25 cellular contexts compared by ENCODE assay signal in the genomic region with DNA sequence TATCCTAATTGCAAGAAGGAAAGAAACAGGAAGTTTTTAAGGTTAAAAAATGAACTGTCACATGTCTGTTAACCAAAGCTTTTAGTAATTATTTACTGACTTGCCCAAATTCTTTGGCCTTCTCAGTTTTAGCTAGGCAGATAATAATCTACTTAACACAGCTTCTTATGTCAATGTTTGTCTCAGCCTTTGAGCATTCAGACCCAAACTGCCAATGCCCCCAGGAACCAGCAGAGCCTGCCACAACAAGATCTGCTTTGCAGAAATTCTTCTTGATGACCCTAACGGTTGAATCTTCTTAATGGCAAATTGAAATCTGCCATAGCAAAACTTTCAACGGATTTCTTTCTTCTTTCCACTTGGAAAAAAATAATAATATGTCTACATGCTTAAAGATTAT.
"Had no signal": no experiment of that assay in that cellular context is flagged by ENCODE, and none has a peak within 500 bp of the region (broad histone marks: within the 10 kb centered on the region; RNA-seq: fewer than 3 reads in every experiment).

No MANE protein-coding gene starts in this region.

- H3K36me3 ChIP-seq: left ventricle myocardium inferior, pancreas, right atrium auricular region, right lobe of liver, tibial nerve, uterus had no signal

- H3K27ac ChIP-seq: left ventricle myocardium inferior, pancreas, psoas muscle, right atrium auricular region, right lobe of liver, tibial nerve, uterus had no signal

- H3K4me3 ChIP-seq: left ventricle myocardium inferior, lung, mucosa of descending colon, pancreas, psoas muscle, right atrium auricular region, right lobe of liver, smooth muscle cell, tibial nerve, uterus had no signal

- H3K27me3 ChIP-seq: pancreas, right atrium auricular region, right lobe of liver, tibial nerve, uterus had no signal

- H3K4me1 ChIP-seq: pancreas, psoas muscle, right atrium auricular region, right lobe of liver, tibial nerve, uterus had no signal

- DNase-seq: hypothalamus; immature natural killer cell; left ventricle myocardium inferior; mesendoderm; midbrain; mucosa of descending colon; naive thymus-derived CD4-positive, alpha-beta T cell; nucleus accumbens; pancreas; psoas muscle; right lobe of liver; stimulated activated CD4-positive, alpha-beta T cell treated with anti-CD3 and anti-CD28 coated beads, Interleukin-1b, Interleukin-23, amount 100 ng/mL, for 48 hours; stimulated activated CD4-positive, alpha-beta T cell treated with anti-CD3 and anti-CD28 coated beads, Interleukin-2, amount 100 ng/mL, for 48 hours; stimulated activated CD4-positive, alpha-beta T cell treated with anti-CD3 and anti-CD28 coated beads, Interleukin-4, amount 100 ng/mL, for 4 hours; stimulated activated CD8-positive, alpha-beta memory T cell treated with anti-CD3 and anti-CD28 coated beads, Interleukin-4, amount 100 ng/mL, for 48 hours; stimulated activated naive CD4-positive, alpha-beta T cell treated with Interleukin-2 at 50 U/mL for 16 hours; stimulated activated naive CD8-positive, alpha-beta T cell treated with anti-CD3 and anti-CD28 coated beads, Interleukin-15, amount 100 ng/mL, for 72 hours; substantia nigra; uterus had no signal

- ATAC-seq: mucosa of descending colon; naive thymus-derived CD4-positive, alpha-beta T cell; natural killer cell treated with Interleukin-12 subunit alpha and Interleukin-12 subunit beta and Interleukin-15 and Interleukin-18, amount 100 ng/mL, for 72 hours; pancreas; psoas muscle; right lobe of liver; stimulated activated memory B cell treated with anti-CD40 and anti-IgM and Interleukin-4, amounts not matched to agents 10 μg/mL and 1 μg/mL and 100 μg/mL, for 72 hours; stimulated activated naive CD8-positive, alpha-beta T cell treated with anti-CD3 and anti-CD28 coated beads, Interleukin-15, amount 100 ng/mL, for 72 hours had no signal

- H3K9me3 ChIP-seq: left ventricle myocardium inferior, mucosa of descending colon, pancreas, psoas muscle, right atrium auricular region, right lobe of liver, tibial nerve, uterus had no signal
